In genomic region chr1:21707891-21708290, GRCh38 we compare ENCODE assay signal across 18 cellular contexts. TPM values are rescaled to one million over a fixed set of nuclear protein-coding genes. Genes with fewer than 3 reads are reported as not detected.
DNase-seq lines count a peak whose midpoint lies in the region; ATAC-seq, FAIRE-seq and TF ChIP-seq lines count a peak whose summit lies in the region.
"Had no signal": no experiment of that assay in that cellular context is flagged by ENCODE, and none has a peak within 500 bp of the region (broad histone marks: within the 10 kb centered on the region; RNA-seq: fewer than 3 reads in every experiment).

No MANE protein-coding gene starts in this region.

- no peaks in the 10 kb centered on the region for H4K20me1 ChIP-seq in endothelial cell of umbilical vein (replicated peaks; ENCODE audit: control insufficient read depth, extremely low read depth, insufficient read depth, low read length)

- H3K79me2 ChIP-seq in endothelial cell of umbilical vein (ENCODE audit: control insufficient read depth, insufficient read depth, low read length), result peaks cover 16% of the 10 kb centered on the region

- ATAC-seq in WTC11 (no peak), HG03095 (IDR thresholded peaks at IDR 0.05; ENCODE audit: unreplicated experiment) (no peak)

- H3K9me1 ChIP-seq in endothelial cell of umbilical vein (replicated peaks; ENCODE audit: control insufficient read depth, extremely low read depth, insufficient read depth, low read length), result no peaks in the 10 kb centered on the region

- H3K27ac ChIP-seq in endothelial cell of umbilical vein (ENCODE audit: insufficient read depth, low read depth, low read length), result no peak overlapping the region
- H3K27ac ChIP-seq: BLaER1, GM23248 had no signal

- POLR2A ChIA-PET in WTC11 (lab: Charles Lee) (no interaction called here), endothelial cell of umbilical vein (lab: Charles Lee) (no interaction called here)

- dilution Hi-C loops in endothelial cell of umbilical vein (cut with MboI; ENCODE audit: extremely low pct_ligation_motif_present, low sequenced_read_pairs), result no loop called here

- no peaks in the 10 kb centered on the region for H3K27me3 ChIP-seq in endothelial cell of umbilical vein (ENCODE audit: control insufficient read depth in 2 of 2, insufficient read depth in 2 of 2, low read length in 2 of 2)
- H3K27me3 ChIP-seq: BLaER1 had no signal

- intact Hi-C loops in endothelial cell of umbilical vein (cut with micrococcal nuclease), result loop anchor here (10.0 kb wide), 1 partner anchor 317 kb away; no protein-coding TSS in a partner anchor

- peaks cover 18% of the 10 kb centered on the region for H3K4me1 ChIP-seq in endothelial cell of umbilical vein (ENCODE audit: control insufficient read depth, extremely low read depth, insufficient read depth, low read length)

- H3K4me3 Mint-ChIP-seq in WTC11, result no peak overlapping the region
- H3K4me3 Mint-ChIP-seq: CD8-positive, alpha-beta memory T cell had no signal

- H3K4me1 Mint-ChIP-seq in WTC11, result peaks cover 38% of the 10 kb centered on the region
- H3K4me1 Mint-ChIP-seq: CD8-positive, alpha-beta memory T cell had no signal

- peaks cover 32% of the 10 kb centered on the region for H3K36me3 Mint-ChIP-seq in WTC11

- H3K9me3 ChIP-seq in endothelial cell of umbilical vein (replicated peaks; ENCODE audit: control insufficient read depth, insufficient read depth, low read length), result no peaks in the 10 kb centered on the region
- H3K9me3 ChIP-seq: BLaER1 had no signal

- TF ChIP-seq CTCF in WTC11 (IDR thresholded peaks at IDR 0.05) (no peak), endothelial cell of umbilical vein (IDR thresholded peaks at IDR 0.05; ENCODE audit: extremely low read depth in 1 of 2, insufficient read depth in 1 of 2, low read depth in 1 of 2, low read length in 2 of 2) (no peak)

- TF ChIP-seq POLR2A in endothelial cell of umbilical vein (IDR thresholded peaks at IDR 0.05; ENCODE audit: low read depth, low read length), result no peak

- H3K27me3 Mint-ChIP-seq in WTC11 (ENCODE audit: low read depth), result no peaks in the 10 kb centered on the region
- H3K27me3 Mint-ChIP-seq: CD8-positive, alpha-beta memory T cell had no signal

- H3K4me3 ChIP-seq in endothelial cell of umbilical vein (replicated peaks in 1 of 3; ENCODE audit: insufficient read depth in 1 of 3, low read depth in 1 of 3, low read length in 3 of 3), result no peak overlapping the region
- H3K4me3 ChIP-seq: BLaER1, GM23248 had no signal

- H3K27ac Mint-ChIP-seq in WTC11, result peak overlapping the region; percentile 87
- H3K27ac Mint-ChIP-seq: CD8-positive, alpha-beta memory T cell had no signal

- no TSS peak for BruUV-seq in endothelial cell of umbilical vein (replicated peaks; lab: Mats Ljungman, UMichigan)

- no peak overlapping the region for H3K9ac ChIP-seq in endothelial cell of umbilical vein (replicated peaks; ENCODE audit: extremely low read depth, insufficient read depth, low read length)
- H3K9ac ChIP-seq: BLaER1, GM23248 had no signal

- no peak overlapping the region for H2AFZ ChIP-seq in endothelial cell of umbilical vein (ENCODE audit: low read depth, low read length)
- H2AFZ ChIP-seq: GM23248 had no signal

- H3K4me2 ChIP-seq in endothelial cell of umbilical vein (ENCODE audit: insufficient read depth, low read length), result no peak overlapping the region

- peaks cover 20 to 29% of the 10 kb centered on the region in 2 experiments for H3K36me3 ChIP-seq in endothelial cell of umbilical vein (ENCODE audit: control insufficient read depth in 2 of 2, extremely low read depth in 1 of 2, insufficient read depth in 2 of 2, low read length in 2 of 2)

- DNase-seq in GM18507 (ENCODE audit: extremely low spot score, insufficient read length, low read depth), result no peak
- DNase-seq in WTC11 (ENCODE audit: low spot score), result no peak
- no peak for DNase-seq in endothelial cell of umbilical vein (ENCODE audit: low read depth, low spot score)
- no peak for DNase-seq in SK-N-DZ (ENCODE audit: low spot score)
- no peak for DNase-seq in activated T-cell treated with anti-CD3 and anti-CD28 coated beads, Interleukin-2, amount 50 U/mL, for 48 hours
- DNase-seq in cerebellar cortex (ENCODE audit: low spot score), result no peak
- DNase-seq: 8988T; CD8-positive, alpha-beta memory T cell; COR-L47; DMS 273 treated with DMSO at 0.1 percent for 48 hours; DMS53; GM23248; HCEC 1CT had no signal

- H3K9me3 Mint-ChIP-seq in WTC11, result no peaks in the 10 kb centered on the region
- H3K9me3 Mint-ChIP-seq: CD8-positive, alpha-beta memory T cell had no signal

- CTCF ChIA-PET in WTC11 (lab: Charles Lee) (interaction anchor here (0.6 kb wide), 1 partner anchor 161 kb away, joined by 4 read pairs; no protein-coding TSS in a partner anchor), endothelial cell of umbilical vein (lab: Charles Lee) (interaction anchor here (1.4 to 2.2 kb wide), 2 partner anchors 14 to 75 kb away, joined by 3 to 8 read pairs; partner anchors contain the start of gene USP48)

- peak; percentile 24 for FAIRE-seq in GM18507 (lab: Jason Lieb, UNC)
- FAIRE-seq in endothelial cell of umbilical vein (lab: Jason Lieb, UNC), result peak; percentile 28
- FAIRE-seq: G401.6, GM12891, H54 had no signal

TF ChIP-seq in WTC11, 78 proteins besides CTCF, POLR2A, EP300 and RAD21 (continues in another document):
- TF ChIP-seq ZNF263 (CRISPR knock-in tag; IDR thresholded peaks at IDR 0.05; ENCODE audit: low read depth) (no peak), USF1 (CRISPR knock-in tag; IDR thresholded peaks at IDR 0.05) (no peak), ERG (CRISPR knock-in tag; IDR thresholded peaks at IDR 0.05) (no peak), ZMAT4 (CRISPR knock-in tag; IDR thresholded peaks at IDR 0.05) (no peak), GRHL2 (CRISPR knock-in tag; IDR thresholded peaks at IDR 0.05; ENCODE audit: insufficient replicate concordance, severe bottlenecking) (no peak)

TF ChIP-seq in endothelial cell of umbilical vein, 7 proteins besides CTCF, POLR2A, EP300 and RAD21:
- TF ChIP-seq FOS (IDR thresholded peaks at IDR 0.05; ENCODE audit: borderline replicate concordance, insufficient read depth, low read length), result no peak
- no peak for TF ChIP-seq MYC (IDR thresholded peaks at IDR 0.05; ENCODE audit: low read depth, low read length)
- TF ChIP-seq MAX (IDR thresholded peaks at IDR 0.05; ENCODE audit: insufficient read depth, insufficient read length), result no peak
- TF ChIP-seq POLR2AphosphoS5 (IDR thresholded peaks at IDR 0.05; ENCODE audit: insufficient read depth, low read depth, low read length), result no peak
- no peak for TF ChIP-seq GATA2 (IDR thresholded peaks at IDR 0.05; ENCODE audit: insufficient read depth, insufficient read length, low read depth, low read length)
- TF ChIP-seq JUN (IDR thresholded peaks at IDR 0.05; ENCODE audit: borderline replicate concordance, insufficient read depth, insufficient read length, low read depth), result no peak
- no peak for TF ChIP-seq EZH2 (IDR thresholded peaks at IDR 0.05; ENCODE audit: borderline replicate concordance, low read depth, low read length, severe bottlenecking)

RNA-seq across cellular contexts. Expression of gene RAP1GAP, which starts 38.7 kb away (rescaled TPM):
- 7.6 to 9.9 TPM (median 9.7 TPM) in 3 replicates for total RNA-seq in WTC11 (2021)
- 0.20 TPM in 1 of 2 replicates, not detected in the other for total RNA-seq in endothelial cell of umbilical vein
- polyA plus RNA-seq in endothelial cell of umbilical vein, result 0.07 and 1.4 TPM in 2 replicates
- 0.03 and 0.11 TPM in 2 replicates for polyA plus RNA-seq in endothelial cell of umbilical vein (2011; cell fraction: cytosol; rRNA removed)
- 0.25 and 0.34 TPM in 2 replicates for polyA plus RNA-seq in endothelial cell of umbilical vein (2011; cell fraction: nucleus; rRNA removed)
- polyA plus RNA-seq in endothelial cell of umbilical vein (2012), result 0.08 and 0.65 TPM in 2 replicates
- 1.0 and 2.8 TPM in 2 replicates for polyA minus RNA-seq in endothelial cell of umbilical vein
- 7.0 TPM for polyA minus RNA-seq in endothelial cell of umbilical vein (2011; cell fraction: cytosol; rRNA and poly(A)+ RNA removed)
- polyA minus RNA-seq in endothelial cell of umbilical vein (2011; cell fraction: nucleus; rRNA and poly(A)+ RNA removed), result 0.43 TPM in 1 of 2 replicates, not detected in the other
- polyA plus RNA-seq in SK-N-DZ (2014; cell fraction: cytosol; rRNA removed), result 0.71 and 1.4 TPM in 2 replicates
- 3.6 and 3.7 TPM in 2 replicates for polyA plus RNA-seq in SK-N-DZ (2014; cell fraction: nucleus; rRNA removed)
- polyA plus RNA-seq: CD8-positive, alpha-beta memory T cell had no signal
